In genomic region chr14:99572173-99572999, GRCh38 we compare ENCODE assay signal across 13 cellular contexts. TPM values are rescaled to one million over a fixed set of nuclear protein-coding genes. Genes with fewer than 3 reads are reported as not detected.
DNase-seq lines count a peak whose midpoint lies in the region; ATAC-seq and TF ChIP-seq lines count a peak whose summit lies in the region.
"Had no signal": no experiment of that assay in that cellular context is flagged by ENCODE, and none has a peak within 500 bp of the region (broad histone marks: within the 10 kb centered on the region; RNA-seq: fewer than 3 reads in every experiment).

No MANE protein-coding gene starts in this region.

- no peak overlapping the region for H3K27ac ChIP-seq in GM23338 (ENCODE audit: low read depth)
- H3K27ac ChIP-seq in OCI-LY3 (ENCODE audit: low read length): peak overlapping the region; percentile 19; the same call in 1 of the 2 replicates
- peak overlapping the region; percentile 81 to 94 (median 86) for H3K27ac ChIP-seq in sigmoid colon
- H3K27ac ChIP-seq: KMS-11 had no signal

- peak overlapping the region; percentile 41; the same call in 1 of the 2 replicates for H3K27ac Mint-ChIP-seq in GM23338
- H3K27ac Mint-ChIP-seq: activated naive CD4-positive, alpha-beta T cell treated with anti-CD3 and anti-CD28 coated beads, Interleukin-2, amount 10 ng/mL, durations not matched to agents 7 days and 5 days had no signal

- H3K4me2 ChIP-seq in GM23338 (0 out of 2 replicates have a peak overlapping the region, but pooled peaks have one; percentile 43), OCI-LY3 (ENCODE audit: low read length) (peak overlapping the region; percentile 72)
- H3K4me2 ChIP-seq: KMS-11 had no signal

- no peak for TF ChIP-seq EP300 in sigmoid colon (IDR thresholded peaks at IDR 0.05)

- no peak for ATAC-seq in GM23338

- H4K20me1 ChIP-seq in GM23338 (replicated peaks; ENCODE audit: insufficient read depth): peaks cover 4% of the 10 kb centered on the region; the same call in 1 of the 2 replicates
- no peaks in the 10 kb centered on the region for H4K20me1 ChIP-seq in OCI-LY3 (ENCODE audit: insufficient read depth, low read length)

- H3K27me3 ChIP-seq in GM23338 (ENCODE audit: insufficient read depth) (no peaks in the 10 kb centered on the region), OCI-LY3 (ENCODE audit: low read depth, low read length) (0 out of 2 replicates have a peak, but pooled peaks cover 3% of the 10 kb centered on the region), sigmoid colon (no peaks in the 10 kb centered on the region)
- H3K27me3 ChIP-seq: dorsolateral prefrontal cortex, tibial nerve had no signal

- no peaks in the 10 kb centered on the region; the same call in 2 of the 3 replicates for H3K36me3 Mint-ChIP-seq in GM23338 (ENCODE audit: low read depth)
- H3K36me3 Mint-ChIP-seq: activated naive CD4-positive, alpha-beta T cell treated with anti-CD3 and anti-CD28 coated beads, Interleukin-2, amount 10 ng/mL, durations not matched to agents 7 days and 5 days had no signal

- H3K4me1 ChIP-seq in GM23338 (ENCODE audit: insufficient read depth): peaks cover 72% of the 10 kb centered on the region
- peaks cover 55% of the 10 kb centered on the region for H3K4me1 ChIP-seq in OCI-LY3 (ENCODE audit: low read length)
- peaks cover 0 to 100% (median 100%) of the 10 kb centered on the region in 4 donors for H3K4me1 ChIP-seq in sigmoid colon

- H3K79me2 ChIP-seq in GM23338 (replicated peaks; ENCODE audit: insufficient read depth) (peaks cover 64% of the 10 kb centered on the region), OCI-LY3 (ENCODE audit: low read length) (no peaks in the 10 kb centered on the region)

- TF ChIP-seq CTCF in GM23338 (conservative IDR thresholded peaks at IDR 0.05; ENCODE audit: low read depth in 2 of 2) (no peak), OCI-LY3 (IDR thresholded peaks at IDR 0.05; ENCODE audit: low read depth, low read length) (no peak), sigmoid colon (IDR thresholded peaks at IDR 0.05) (no peak)

- DNase-seq in GM23338 (ENCODE audit: low spot score) (no peak), hepatic stellate cell (ENCODE audit: low spot score) (peak; percentile 48), sigmoid colon (no peak), mucosa of gallbladder (ENCODE audit: low spot score) (no peak), SIG-M5 (lab: John Stamatoyannopoulos, UW) (no peak), NCI-H2081 treated with DMSO at 0.1 percent for 48 hours (lab: John Stamatoyannopoulos, UW) (no peak)
- no peak for DNase-seq in activated CD4-positive, alpha-beta T cell treated with anti-CD3 and anti-CD28 coated beads for 1 hour
- DNase-seq: activated CD4-positive, alpha-beta T cell treated with anti-CD3 and anti-CD28 coated beads for 4 hours; activated naive CD4-positive, alpha-beta T cell treated with anti-CD3 and anti-CD28 coated beads, Interleukin-2, amount 10 ng/mL, durations not matched to agents 7 days and 5 days; dorsolateral prefrontal cortex had no signal

- H3K4me3 ChIP-seq in GM23338 (no peak overlapping the region), OCI-LY3 (ENCODE audit: low read length) (peak overlapping the region; percentile 47), sigmoid colon (no peak overlapping the region)
- H3K4me3 ChIP-seq: dorsolateral prefrontal cortex, tibial nerve had no signal

- peaks cover 20% of the 10 kb centered on the region for H3K27me3 Mint-ChIP-seq in GM23338 (ENCODE audit: insufficient read depth, low read depth, poor library complexity)
- H3K27me3 Mint-ChIP-seq: activated naive CD4-positive, alpha-beta T cell treated with anti-CD3 and anti-CD28 coated beads, Interleukin-2, amount 10 ng/mL, durations not matched to agents 7 days and 5 days had no signal

- no peak overlapping the region; the same call in 2 of the 3 replicates for H3K4me3 Mint-ChIP-seq in GM23338
- H3K4me3 Mint-ChIP-seq: activated naive CD4-positive, alpha-beta T cell treated with anti-CD3 and anti-CD28 coated beads, Interleukin-2, amount 10 ng/mL, durations not matched to agents 7 days and 5 days had no signal

- H2AFZ ChIP-seq in GM23338 (no peak overlapping the region), OCI-LY3 (ENCODE audit: low read depth, low read length) (no peak overlapping the region)

- H3K9ac ChIP-seq in OCI-LY3 (ENCODE audit: low read length): peak overlapping the region; percentile 13; the same call in 1 of the 2 replicates
- H3K9ac ChIP-seq: KMS-11 had no signal

- H3K9me2 ChIP-seq in GM23338 (ENCODE audit: insufficient read depth): no peaks in the 10 kb centered on the region

- intact Hi-C loops in sigmoid colon (cut with DNase I): no loop called here

- TF ChIP-seq POLR2A in sigmoid colon (IDR thresholded peaks at IDR 0.05): no peak

- peaks cover 92% of the 10 kb centered on the region for H3K4me1 Mint-ChIP-seq in GM23338
- H3K4me1 Mint-ChIP-seq: activated naive CD4-positive, alpha-beta T cell treated with anti-CD3 and anti-CD28 coated beads, Interleukin-2, amount 10 ng/mL, durations not matched to agents 7 days and 5 days had no signal

- 38 to 64% methylated on average over 18 of the region's 18 CpGs for WGBS in sigmoid colon, 2 donors

- H3K9me3 Mint-ChIP-seq in GM23338: no peaks in the 10 kb centered on the region
- H3K9me3 Mint-ChIP-seq: activated naive CD4-positive, alpha-beta T cell treated with anti-CD3 and anti-CD28 coated beads, Interleukin-2, amount 10 ng/mL, durations not matched to agents 7 days and 5 days had no signal

- H3K36me3 ChIP-seq in GM23338 (ENCODE audit: insufficient read depth) (no peaks in the 10 kb centered on the region), OCI-LY3 (replicated peaks; ENCODE audit: low read depth, low read length) (no peaks in the 10 kb centered on the region), sigmoid colon (no peaks in the 10 kb centered on the region)
- H3K36me3 ChIP-seq: tibial nerve had no signal

- H3F3A ChIP-seq in GM23338 (replicated peaks; ENCODE audit: low read depth): no peaks in the 10 kb centered on the region

- no peaks in the 10 kb centered on the region for H3K9me3 ChIP-seq in OCI-LY3 (ENCODE audit: insufficient read depth, low read length)
- H3K9me3 ChIP-seq in sigmoid colon: no peaks in the 10 kb centered on the region
- H3K9me3 ChIP-seq: tibial nerve had no signal

TF ChIP-seq in GM23338, 12 proteins besides CTCF, POLR2A, EP300 and RAD21 (continues in another document):
- no peak for TF ChIP-seq ZNF331 (CRISPR knock-in tag; IDR thresholded peaks at IDR 0.05; ENCODE audit: low read depth)
- no peak for TF ChIP-seq ZNF114 (CRISPR knock-in tag; IDR thresholded peaks at IDR 0.05)
- TF ChIP-seq ETS1 (IDR thresholded peaks at IDR 0.05): no peak

RNA-seq across cellular contexts. Expression of gene CCDC85C, which starts 31.6 kb away (rescaled TPM):
- 24.9 and 26.8 TPM in 2 replicates for total RNA-seq in GM23338 (2014; rRNA removed; shearing (Covaris generic))
- polyA plus RNA-seq in GM23338 (2016; fragmentation: Nextera tagmentation; extraction: Ambion mirVana) (4.5 and 6.5 TPM in 2 replicates), sigmoid colon (10 to 100 TPM; 12.6 to 79.0 (median 49.9) TPM)
- total RNA-seq in sigmoid colon (10 to 100 TPM; 11.4 to 31.9 (median 23.9) TPM), mucosa of gallbladder (41.3 TPM)
